In the genomic region with DNA sequence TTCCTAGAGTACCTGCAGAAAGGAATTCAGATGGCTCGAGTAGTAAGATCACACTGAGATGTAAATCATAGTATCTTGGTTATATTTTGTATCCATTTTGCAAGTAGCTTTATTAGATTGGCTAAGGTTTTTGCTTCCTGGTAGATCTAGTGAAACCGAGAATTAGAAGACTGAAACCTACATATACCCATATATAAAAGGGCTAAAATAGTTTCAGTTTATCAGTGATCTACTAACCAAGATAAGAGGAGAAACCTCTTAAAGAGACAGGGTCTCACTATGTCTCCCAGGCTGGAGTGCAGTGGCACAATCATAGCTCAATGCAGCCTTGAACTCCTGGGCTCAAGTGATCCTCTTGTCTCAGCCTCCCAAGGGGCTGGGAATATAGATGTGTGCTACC, we compare ENCODE assay signal across 18 cellular contexts.
DNase-seq lines count a peak whose midpoint lies in the region; ATAC-seq and TF ChIP-seq lines count a peak whose summit lies in the region.
"Had no signal": no experiment of that assay in that cellular context is flagged by ENCODE, and none has a peak within 500 bp of the region (broad histone marks: within the 10 kb centered on the region; RNA-seq: fewer than 3 reads in every experiment).

No MANE protein-coding gene starts in this region.

- no peaks in the 10 kb centered on the region for H4K20me1 ChIP-seq in PC-9 (ENCODE audit: insufficient read depth)

- POLR2A ChIA-PET in PC-9 (lab: Charles Lee; ENCODE audit: unreplicated experiment), result no interaction called here

- H3K79me2 ChIP-seq in PC-9 (ENCODE audit: low read depth), result no peaks in the 10 kb centered on the region

- DNase-seq in body of pancreas, result no peak
- DNase-seq in lower leg skin (ENCODE audit: low spot score in 2 of 2), result no peak
- no peak for DNase-seq in NCI-H2227 (lab: John Stamatoyannopoulos, UW; ENCODE audit: unreplicated experiment)
- DNase-seq in PC-9, result no peak
- DNase-seq: activated CD8-positive, alpha-beta memory T cell treated with anti-CD3 and anti-CD28 coated beads, Interleukin-2, amount 50 U/mL, for 4 hours; cerebellar nuclear complex; heart left ventricle; IMR-90; naive B cell; NCI-H1436; SIG-M5; stimulated activated CD4-positive, alpha-beta T cell treated with anti-CD3 and anti-CD28 coated beads, Interleukin-4, amount 100 ng/mL, for 1 hour; stimulated activated naive CD4-positive, alpha-beta T cell had no signal

- no peaks in the 10 kb centered on the region for H3F3A ChIP-seq in PC-9 (ENCODE audit: insufficient read depth, low read depth)

- H3K36me3 ChIP-seq in body of pancreas (replicated peaks in 1 of 2; ENCODE audit: insufficient read depth in 1 of 2, low read depth in 2 of 2), result no peaks in the 10 kb centered on the region
- H3K36me3 ChIP-seq in PC-9 (ENCODE audit: low read depth), result no peaks in the 10 kb centered on the region

- ATAC-seq in GM18505 (IDR thresholded peaks at IDR 0.05; ENCODE audit: unreplicated experiment) (peak; percentile 77), GM19397 (IDR thresholded peaks at IDR 0.05; ENCODE audit: unreplicated experiment) (peak; percentile 76), HG02798 (IDR thresholded peaks at IDR 0.05; ENCODE audit: poor library complexity, unreplicated experiment) (peak; percentile 93), HG03575 (IDR thresholded peaks at IDR 0.05; ENCODE audit: extremely low read depth, insufficient number of reproducible peaks, low FRiP score, unreplicated experiment) (peak; percentile 76), body of pancreas (no peak)
- ATAC-seq: heart left ventricle had no signal

- no peak overlapping the region for H3K4me2 ChIP-seq in PC-9

- BruUV-seq in PC-9 (replicated peaks; lab: Mats Ljungman, UMichigan), result no TSS peak

- H3K27ac ChIP-seq in body of pancreas, result no peak overlapping the region
- H3K27ac ChIP-seq in PC-9, result no peak overlapping the region
- H3K27ac ChIP-seq: epithelial cell of prostate, heart left ventricle had no signal

- no peak for TF ChIP-seq CTCF in body of pancreas (IDR thresholded peaks at IDR 0.05)
- no peak for TF ChIP-seq CTCF in lower leg skin (IDR thresholded peaks at IDR 0.05)
- TF ChIP-seq CTCF in PC-9 (conservative IDR thresholded peaks at IDR 0.05), result no peak

- no peak for TF ChIP-seq POLR2A in GM18505 (IDR thresholded peaks at IDR 0.05; ENCODE audit: borderline replicate concordance, extremely low read depth, insufficient read depth, insufficient read length)
- no peak for TF ChIP-seq POLR2A in body of pancreas (IDR thresholded peaks at IDR 0.05)
- TF ChIP-seq POLR2A in lower leg skin (IDR thresholded peaks at IDR 0.05), result no peak

- no peaks in the 10 kb centered on the region for H3K27me3 ChIP-seq in body of pancreas
- H3K27me3 ChIP-seq in PC-9 (ENCODE audit: insufficient read depth, low read depth), result no peaks in the 10 kb centered on the region
- H3K27me3 ChIP-seq: heart left ventricle had no signal

- H3K4me1 ChIP-seq in body of pancreas, result no peaks in the 10 kb centered on the region
- H3K4me1 ChIP-seq in PC-9 (replicated peaks; ENCODE audit: insufficient read depth), result no peaks in the 10 kb centered on the region

- H3K9me3 ChIP-seq in body of pancreas (no peaks in the 10 kb centered on the region), PC-9 (ENCODE audit: insufficient read depth, low read depth) (no peaks in the 10 kb centered on the region)
- H3K9me3 ChIP-seq: heart left ventricle had no signal

- no peak overlapping the region for H2AFZ ChIP-seq in PC-9

- H3K4me3 ChIP-seq in body of pancreas (no peak overlapping the region), lower leg skin (ENCODE audit: low read depth, poor library complexity, severe bottlenecking) (no peak overlapping the region), PC-9 (no peak overlapping the region)
- H3K4me3 ChIP-seq: heart left ventricle had no signal

- CTCF ChIA-PET in PC-9 (lab: Charles Lee), result no interaction called here

- no peaks in the 10 kb centered on the region for H3K9me2 ChIP-seq in PC-9 (ENCODE audit: insufficient read depth)

- intact Hi-C loops in body of pancreas (cut with DNase I), result loop anchor here (10.0 kb wide), 1 partner anchor 629 kb away; no protein-coding TSS in a partner anchor
- intact Hi-C loops in lower leg skin (cut with DNase I; ENCODE audit: low total_unique reads), result no loop called here
- intact Hi-C loops in PC-9 (cut with micrococcal nuclease; ENCODE audit: unreplicated experiment), result no loop called here

- 74 to 100% methylated on average over 2 of the region's 2 CpGs for WGBS in body of pancreas, 2 donors
- WGBS in lower leg skin, 2 donors, result 80 to 87% methylated on average over 2 of the region's 2 CpGs
